33 cellular contexts compared by ENCODE assay signal in genomic region chrX:12878536-12878935, GRCh38. TPM values are rescaled to one million over a fixed set of nuclear protein-coding genes. Genes with fewer than 3 reads are reported as not detected.
"Had no signal": no experiment of that assay in that cellular context is flagged by ENCODE, and none has a peak within 500 bp of the region (broad histone marks: within the 10 kb centered on the region; RNA-seq: fewer than 3 reads in every experiment).

No MANE protein-coding gene starts in this region.

- H3K4me1 ChIP-seq: ascending aorta, lower lobe of right lung, right lobe of liver, uterus had no signal

- FAIRE-seq: endothelial cell of umbilical vein had no signal

- H3K27ac ChIP-seq: ascending aorta, brain microvascular endothelial cell, heart right ventricle, left lung, lower lobe of right lung, neutrophil, right lobe of liver, thoracic aorta, uterus, WERI-Rb-1 had no signal

- H3K27me3 ChIP-seq: ascending aorta, brain microvascular endothelial cell, left lung, neutrophil, uterus had no signal

- H3K36me3 ChIP-seq: ascending aorta, brain microvascular endothelial cell, heart right ventricle, left lung, lower lobe of right lung, neutrophil, right lobe of liver, thoracic aorta, uterus, WERI-Rb-1 had no signal

- H3K4me3 ChIP-seq: ascending aorta, heart right ventricle, left lung, lower lobe of right lung, right lobe of liver, thoracic aorta, uterus had no signal

- H3K9me3 ChIP-seq: ascending aorta, heart right ventricle, left lung, lower lobe of right lung, neutrophil, right lobe of liver, thoracic aorta, uterus had no signal

- DNase-seq: activated CD4-positive, alpha-beta memory T cell treated with anti-CD3 and anti-CD28 coated beads for 36 hours; activated CD4-positive, alpha-beta T cell treated with anti-CD3 and anti-CD28 coated beads, Interleukin-2, amount 10 ng/mL, durations not matched to agents 24 days and 14 days; activated CD4-positive, CD25-positive, alpha-beta regulatory T cell treated with anti-CD3 and anti-CD28 coated beads, Interleukin-2, amount 50 U/mL, for 72 hours; activated CD8-positive, alpha-beta memory T cell treated with anti-CD3 and anti-CD28 coated beads, Interleukin-2, amount 50 U/mL, for 4 hours; activated gamma-delta T cell; activated naive CD4-positive, alpha-beta T cell treated with anti-CD3 and anti-CD28 coated beads, Interleukin-2, amount 10 ng/mL, durations not matched to agents 7 days and 5 days; activated naive CD8-positive, alpha-beta T cell treated with anti-CD3 and anti-CD28 coated beads, Interleukin-2, amount 10 ng/mL, durations not matched to agents 7 days and 5 days; activated T-cell treated with anti-CD3 and anti-CD28 coated beads, Interleukin-2, amount 50 U/mL, for 1 hour; brain microvascular endothelial cell; central memory CD4-positive, alpha-beta T cell; foreskin fibroblast; heart right ventricle; left lung; lower lobe of right lung; naive B cell; nephron progenitor cell; right lobe of liver; stimulated activated CD4-positive, alpha-beta T cell treated with anti-CD3 and anti-CD28 coated beads, Interleukin-12 subunit alpha, Interleukin-12 subunit beta, amount 100 ng/mL, for 4 hours; stimulated activated CD4-positive, alpha-beta T cell treated with anti-CD3 and anti-CD28 coated beads, Interleukin-4, amount 100 ng/mL, for 1 hour; T-helper 17 cell; T1000; uterus; WERI-Rb-1 had no signal

- ATAC-seq: esophagus mucosa, heart right ventricle, left lung, lower lobe of right lung, right lobe of liver, T-helper 17 cell had no signal

RNA-seq across cellular contexts. Expression of gene TLR7, which starts 11.7 kb away (rescaled TPM):
- total RNA-seq: activated CD4-positive, alpha-beta memory T cell treated with anti-CD3 and anti-CD28 coated beads for 36 hours; activated CD8-positive, alpha-beta memory T cell treated with anti-CD3 and anti-CD28 coated beads for 36 hours; ascending aorta; endothelial cell of umbilical vein; glomerular endothelial cell; kidney epithelial cell; osteocyte had no signal
- polyA plus RNA-seq: endothelial cell of umbilical vein had no signal

RNA-seq across cellular contexts. Expression of gene TLR8, which starts 27.9 kb away (rescaled TPM):
- total RNA-seq: activated CD4-positive, alpha-beta memory T cell treated with anti-CD3 and anti-CD28 coated beads for 36 hours; activated CD4-positive, alpha-beta T cell treated with anti-CD3 and anti-CD28 coated beads, Interleukin-2, amount 10 ng/mL, durations not matched to agents 24 days and 14 days; activated CD8-positive, alpha-beta memory T cell treated with anti-CD3 and anti-CD28 coated beads for 36 hours; endothelial cell of umbilical vein; glomerular endothelial cell; kidney epithelial cell; mesothelial cell of epicardium; osteocyte had no signal
- polyA plus RNA-seq: endothelial cell of umbilical vein had no signal
